ENCODE assay signal across 18 cellular contexts in genomic region chr2:190267302-190267701, GRCh38. TPM values are rescaled to one million over a fixed set of nuclear protein-coding genes. Genes with fewer than 3 reads are reported as not detected.
DNase-seq lines count a peak whose midpoint lies in the region; ATAC-seq and TF ChIP-seq lines count a peak whose summit lies in the region.
"Had no signal": no experiment of that assay in that cellular context is flagged by ENCODE, and none has a peak within 500 bp of the region (broad histone marks: within the 10 kb centered on the region; RNA-seq: fewer than 3 reads in every experiment).

No MANE protein-coding gene starts in this region.

- TF ChIP-seq CTCF in adrenal gland (IDR thresholded peaks at IDR 0.05) (no peak), foreskin keratinocyte (conservative IDR thresholded peaks at IDR 0.05) (no peak), GM10248 (IDR thresholded peaks at IDR 0.05; ENCODE audit: control extremely low read depth, extremely low read depth, low read depth, missing control alignments) (no peak)

- WGBS in adrenal gland, 4 donors: 52 to 61% (median 59%) methylated on average over 4 of the region's 4 CpGs

- no peaks in the 10 kb centered on the region for H3K36me3 ChIP-seq in adrenal gland (replicated peaks in 1 of 2)
- H3K36me3 ChIP-seq: upper lobe of right lung had no signal

- peak overlapping the region in 2 of 5 donors; percentile 43 to 57 for H3K27ac ChIP-seq in adrenal gland
- H3K27ac ChIP-seq in foreskin keratinocyte: no peak overlapping the region
- H3K27ac ChIP-seq: HL-60, upper lobe of right lung had no signal

- H3K27me3 Mint-ChIP-seq in activated T-cell treated with anti-CD3 and anti-CD28 coated beads, Interleukin-2, amount 50 U/mL, for 24 hours: no peaks in the 10 kb centered on the region
- H3K27me3 Mint-ChIP-seq: central memory CD8-positive, alpha-beta T cell had no signal

- no peak overlapping the region for H3K4me3 Mint-ChIP-seq in activated T-cell treated with anti-CD3 and anti-CD28 coated beads, Interleukin-2, amount 50 U/mL, for 24 hours
- H3K4me3 Mint-ChIP-seq: central memory CD8-positive, alpha-beta T cell; natural killer cell had no signal

- POLR2A ChIA-PET in GM10248 (lab: Yijun Ruan, JAX): no interaction called here

- H3K4me1 ChIP-seq in adrenal gland (replicated peaks in 1 of 2) (peaks cover 0 to under 1% of the 10 kb centered on the region in 2 donors), foreskin keratinocyte (peaks cover 9% of the 10 kb centered on the region)
- H3K4me1 ChIP-seq: upper lobe of right lung had no signal

- peaks cover 54% of the 10 kb centered on the region for H3K36me3 Mint-ChIP-seq in activated T-cell treated with anti-CD3 and anti-CD28 coated beads, Interleukin-2, amount 50 U/mL, for 24 hours (ENCODE audit: low read depth)
- H3K36me3 Mint-ChIP-seq: natural killer cell had no signal

- no peaks in the 10 kb centered on the region for H3K9me3 Mint-ChIP-seq in activated T-cell treated with anti-CD3 and anti-CD28 coated beads, Interleukin-2, amount 50 U/mL, for 24 hours
- H3K9me3 Mint-ChIP-seq: central memory CD8-positive, alpha-beta T cell had no signal

- peak; percentile 78 for DNase-seq in ACHN
- DNase-seq in HPDE6-E6E7 (ENCODE audit: extremely low spot score): peak; percentile 28
- peak; percentile 23 to 72 (median 69) for DNase-seq in adrenal gland
- DNase-seq in foreskin keratinocyte: peak; percentile 32 to 66
- DNase-seq in GM10248 (ENCODE audit: extremely low spot score): no peak
- no peak for DNase-seq in activated T-cell treated with anti-CD3 and anti-CD28 coated beads, Interleukin-2, amount 50 U/mL, for 24 hours
- DNase-seq: AML-193, DMS79, natural killer cell, NCI-H1105 treated with DMSO at 0.1 percent for 48 hours, NCI-H526, small intestine, upper lobe of right lung had no signal

- in situ Hi-C loops in ACHN (cut with HindIII; ENCODE audit: low pct_ligation_motif_present, low pct_unique_long_range_greater_than_20kb, low sequenced_read_pairs): no loop called here

- no peak for TF ChIP-seq POLR2A in adrenal gland (IDR thresholded peaks at IDR 0.05)

- no peaks in the 10 kb centered on the region for H3K9me3 ChIP-seq in adrenal gland (replicated peaks in 1 of 3)
- H3K9me3 ChIP-seq: upper lobe of right lung had no signal

- intact Hi-C loops in adrenal gland (cut with DNase I): no loop called here

- ATAC-seq in foreskin keratinocyte (peak; percentile 87), GM19455 (IDR thresholded peaks at IDR 0.05; ENCODE audit: unreplicated experiment) (no peak), HG02798 (IDR thresholded peaks at IDR 0.05; ENCODE audit: poor library complexity, unreplicated experiment) (no peak)
- ATAC-seq: esophagus mucosa, natural killer cell, upper lobe of right lung had no signal

- H3K27me3 ChIP-seq in adrenal gland (no peaks in the 10 kb centered on the region), foreskin keratinocyte (no peaks in the 10 kb centered on the region)
- H3K27me3 ChIP-seq: upper lobe of right lung had no signal

- H3K27ac Mint-ChIP-seq in activated T-cell treated with anti-CD3 and anti-CD28 coated beads, Interleukin-2, amount 50 U/mL, for 24 hours: no peak overlapping the region
- H3K27ac Mint-ChIP-seq: natural killer cell had no signal

- no peak overlapping the region for H3K4me3 ChIP-seq in adrenal gland
- H3K4me3 ChIP-seq: upper lobe of right lung had no signal

- CTCF ChIA-PET in GM10248 (lab: Yijun Ruan, JAX): interaction anchor here (0.9 to 2.2 kb wide), 2 partner anchors 11 to 31 kb away, joined by 3 to 7 read pairs; no protein-coding TSS in a partner anchor

- peaks cover 8% of the 10 kb centered on the region for H3K4me1 Mint-ChIP-seq in activated T-cell treated with anti-CD3 and anti-CD28 coated beads, Interleukin-2, amount 50 U/mL, for 24 hours (ENCODE audit: low read depth)

RNA-seq across cellular contexts. Expression of gene HIBCH, which starts 52.3 kb away (rescaled TPM):
- total RNA-seq in adrenal gland (100 to 1,000 TPM in 2 of 8 donors, 10 to 100 TPM in 6; 35.1 to 174 (median 66.4) TPM), foreskin keratinocyte (15.9 and 16.8 TPM in 2 replicates)
- polyA plus RNA-seq in adrenal gland (100 to 1,000 TPM in 1 of 3 donors, 10 to 100 TPM in 2; 18.2 to 116 (median 29.2) TPM), foreskin keratinocyte (13.6 and 14.2 TPM in 2 replicates)

Comparison
In these comparisons a context has a peak if more than half of its experiments do, and no peak if none do; other contexts are left out.
1. DNase-seq: peak in ACHN (single experiment), HPDE6-E6E7 (single experiment), adrenal gland (7 of 7) and foreskin keratinocyte (2 of 2); none in GM10248 (single experiment) and activated T-cell treated with anti-CD3 and anti-CD28 coated beads, Interleukin-2, amount 50 U/mL, for 24 hours (single experiment).